1 cellular context compared by ENCODE assay signal in genomic region chr5:27377626-27378025, GRCh38.
TF ChIP-seq lines count a peak whose summit lies in the region.

No MANE protein-coding gene starts in this region.

TF ChIP-seq in H1, 55 proteins besides CTCF, POLR2A, EP300 and RAD21 (continued from another document):
- TF ChIP-seq CHD7 (IDR thresholded peaks at IDR 0.05; ENCODE audit: insufficient replicate concordance, low read length) (no peak), CBX5 (IDR thresholded peaks at IDR 0.05; ENCODE audit: low read depth, low read length) (no peak), TBP (IDR thresholded peaks at IDR 0.05; ENCODE audit: low read depth, low read length) (no peak), HDAC2 (IDR thresholded peaks at IDR 0.05; ENCODE audit: borderline replicate concordance in 1 of 2, low read depth in 2 of 2, low read length in 2 of 2) (no peak), SIN3A (conservative IDR thresholded peaks at IDR 0.05 in 1 of 2, IDR thresholded peaks at IDR 0.05 in 1 of 2; ENCODE audit: low read depth in 1 of 2, low read length in 2 of 2) (no peak), SIX5 (IDR thresholded peaks at IDR 0.05; ENCODE audit: low read depth, low read length) (no peak), FOSL1 (IDR thresholded peaks at IDR 0.05; ENCODE audit: insufficient read depth, low read depth, low read length) (no peak)
TF ChIP-seq in H1: peak in this region for 0.
